Comparison of ENCODE assay signal across 8 cellular contexts in genomic region chr11:88886796-88887195, GRCh38.
DNase-seq lines count a peak whose midpoint lies in the region; ATAC-seq, FAIRE-seq and TF ChIP-seq lines count a peak whose summit lies in the region.

No MANE protein-coding gene starts in this region.

- H3K4me1 ChIP-seq in NT2/D1 (ENCODE audit: insufficient read depth, insufficient read length): no peaks in the 10 kb centered on the region
- H3K4me1 ChIP-seq in GM12878 (ENCODE audit: control insufficient read depth, insufficient read depth, low read length): no peaks in the 10 kb centered on the region
- H3K4me1 ChIP-seq in osteoblast (ENCODE audit: insufficient read depth, low read length): no peaks in the 10 kb centered on the region

- H3K4me3 ChIP-seq in NT2/D1 (ENCODE audit: insufficient read length, low read depth): no peak overlapping the region
- no peak overlapping the region for H3K4me3 ChIP-seq in GM12878
- H3K4me3 ChIP-seq in osteoblast (ENCODE audit: insufficient read depth, low read length): no peak overlapping the region

- H3K4me2 ChIP-seq in GM12878 (ENCODE audit: control insufficient read depth, insufficient read depth) (no peak overlapping the region), osteoblast (ENCODE audit: insufficient read depth, low read length) (no peak overlapping the region)

- H3K9ac ChIP-seq in NT2/D1 (ENCODE audit: insufficient read length, low read depth): no peak overlapping the region
- no peak overlapping the region for H3K9ac ChIP-seq in GM12878 (ENCODE audit: control insufficient read depth, insufficient read depth, low read length)

- H3K4me3 Mint-ChIP-seq in stimulated activated memory B cell treated with anti-CD40 and anti-IgM and Interleukin-4, amounts not matched to agents 10 μg/mL and 1 μg/mL and 100 μg/mL, for 72 hours: no peak overlapping the region

- H3K79me2 ChIP-seq in GM12878 (ENCODE audit: control insufficient read depth, insufficient read depth, low read length) (no peaks in the 10 kb centered on the region), osteoblast (ENCODE audit: insufficient read depth, low read length) (no peaks in the 10 kb centered on the region)

- WGBS in GM12878 (ENCODE audit: insufficient coverage, insufficient replicate concordance, low lambda C conversion rate, missing lambda C conversion rate): 13% methylated on average over 3 of the region's 3 CpGs

- H3K9me3 Mint-ChIP-seq in stimulated activated memory B cell treated with anti-CD40 and anti-IgM and Interleukin-4, amounts not matched to agents 10 μg/mL and 1 μg/mL and 100 μg/mL, for 72 hours: peaks cover 20% of the 10 kb centered on the region

- H3K4me1 Mint-ChIP-seq in stimulated activated memory B cell treated with anti-CD40 and anti-IgM and Interleukin-4, amounts not matched to agents 10 μg/mL and 1 μg/mL and 100 μg/mL, for 72 hours: no peaks in the 10 kb centered on the region

- intact Hi-C loops in GM12878 (cut with micrococcal nuclease; ENCODE audit: unreplicated experiment): loop anchor here (1.0 to 10.0 kb wide), 5 partner anchors 334 to 1162 kb away; no protein-coding TSS in a partner anchor

- H3K27ac ChIP-seq in GM12878 (ENCODE audit: control insufficient read depth, insufficient read depth) (no peak overlapping the region), osteoblast (ENCODE audit: low read depth, low read length) (no peak overlapping the region)

- no peak for FAIRE-seq in GM12878 (lab: Jason Lieb, UNC)

- in situ Hi-C loops in GM12878 (cut with MboI): loop anchor here (10.0 to 25.0 kb wide), 3 partner anchors 342 to 1524 kb away; no protein-coding TSS in a partner anchor

- no TSS peak for BruUV-seq in GM12878 (replicated peaks; lab: Mats Ljungman, UMichigan)

- ATAC-seq in HG02623 (IDR thresholded peaks at IDR 0.05; ENCODE audit: unreplicated experiment) (peak; percentile 48), GM12878 (peak; percentile 98)
- no peak for ATAC-seq in stimulated activated memory B cell treated with anti-CD40 and anti-IgM and Interleukin-4, amounts not matched to agents 10 μg/mL and 1 μg/mL and 100 μg/mL, for 72 hours

- RAD21 ChIA-PET in GM12878 (lab: Charles Lee; ENCODE audit: unreplicated experiment): interaction anchor here (0.6 to 2.2 kb wide), 7 partner anchors 12 to 1164 kb away, joined by 3 to 14 read pairs (median 3); no protein-coding TSS in a partner anchor

- TF ChIP-seq RAD21 in GM12878 (IDR thresholded peaks at IDR 0.05; ENCODE audit: insufficient read depth, low read depth, low read length): peak; percentile 80

- TF ChIP-seq EP300 in GM12878 (IDR thresholded peaks at IDR 0.05; ENCODE audit: borderline replicate concordance in 1 of 2, control insufficient read depth in 1 of 2, low read depth in 2 of 2, low read length in 2 of 2): no peak

- TF ChIP-seq POLR2A in GM12878 (IDR thresholded peaks at IDR 0.05; ENCODE audit: low read depth, low read length): no peak

- no peaks in the 10 kb centered on the region for H3K27me3 Mint-ChIP-seq in stimulated activated memory B cell treated with anti-CD40 and anti-IgM and Interleukin-4, amounts not matched to agents 10 μg/mL and 1 μg/mL and 100 μg/mL, for 72 hours

- peak; percentile 2 for DNase-seq in stimulated activated CD4-positive, alpha-beta T cell treated with anti-CD3 and anti-CD28 coated beads, Interleukin-1b, Interleukin-23, amount 100 ng/mL, for 48 hours
- DNase-seq in stimulated activated CD4-positive, alpha-beta T cell treated with anti-CD3 and anti-CD28 coated beads, Interleukin-4, amount 100 ng/mL, for 4 hours: no peak
- DNase-seq in NT2/D1 (ENCODE audit: low read depth, low spot score) (peak; percentile 52), GM12878 (ENCODE audit: low read depth, low spot score) (peak; percentile 11), osteoblast (ENCODE audit: insufficient read length, low spot score, missing footprints) (peak; percentile 0), SIG-M5 treated with dmso at 0.1 percent for 504 hours (lab: John Stamatoyannopoulos, UW; ENCODE audit: unreplicated experiment) (no peak)

- no peaks in the 10 kb centered on the region for H3K36me3 ChIP-seq in NT2/D1 (ENCODE audit: insufficient read depth, insufficient read length, low read length)
- no peaks in the 10 kb centered on the region for H3K36me3 ChIP-seq in GM12878 (ENCODE audit: control insufficient read depth in 2 of 2, insufficient read depth in 2 of 2, low read length in 1 of 2)
- no peaks in the 10 kb centered on the region for H3K36me3 ChIP-seq in osteoblast (ENCODE audit: insufficient read depth, low read length)

- no peaks in the 10 kb centered on the region for H4K20me1 ChIP-seq in GM12878 (ENCODE audit: control insufficient read depth, insufficient read depth)
- no peaks in the 10 kb centered on the region for H4K20me1 ChIP-seq in osteoblast (ENCODE audit: insufficient read depth, low read length)

- CTCF ChIA-PET in GM12878 (lab: Yijun Ruan, JAX): interaction anchor here (0.8 to 4.6 kb wide), 16 partner anchors 35 to 871 kb away, joined by 3 to 28 read pairs (median 4); no protein-coding TSS in a partner anchor

- POLR2A ChIA-PET in GM12878 (lab: Charles Lee): no interaction called here

- H3K27ac Mint-ChIP-seq in stimulated activated memory B cell treated with anti-CD40 and anti-IgM and Interleukin-4, amounts not matched to agents 10 μg/mL and 1 μg/mL and 100 μg/mL, for 72 hours: no peak overlapping the region

- no peaks in the 10 kb centered on the region for H3K27me3 ChIP-seq in NT2/D1 (ENCODE audit: insufficient read depth, insufficient read length)
- H3K27me3 ChIP-seq in GM12878 (replicated peaks in 1 of 2; ENCODE audit: control insufficient read depth in 2 of 2, insufficient read depth in 2 of 2, low read length in 1 of 2): no peaks in the 10 kb centered on the region
- H3K27me3 ChIP-seq in osteoblast (ENCODE audit: insufficient read depth, low read length): no peaks in the 10 kb centered on the region

- TF ChIP-seq CTCF in GM12878 (IDR thresholded peaks at IDR 0.05 in 2 of 3, conservative IDR thresholded peaks at IDR 0.05 in 1 of 3; ENCODE audit: control insufficient read depth in 2 of 3, extremely low read depth in 1 of 3, insufficient read depth in 1 of 3, low read depth in 3 of 3, low read length in 3 of 3): peak; percentile 62 to 64 (median 62); a peak in 5 of 6 replicates
- peak; percentile 47 for TF ChIP-seq CTCF in osteoblast (IDR thresholded peaks at IDR 0.05; ENCODE audit: extremely low read depth, low read depth, low read length)

- SMC1A ChIA-PET in GM12878 (lab: Charles Lee; ENCODE audit: uncharacterized antibody, unreplicated experiment): interaction anchor here (0.6 to 1.9 kb wide), 4 partner anchors 337 to 870 kb away, joined by 3 to 8 read pairs (median 4); no protein-coding TSS in a partner anchor

- H3K9me3 ChIP-seq in NT2/D1 (ENCODE audit: insufficient read depth, low read length) (peaks cover 5% of the 10 kb centered on the region; the same call in 1 of the 2 replicates), GM12878 (replicated peaks; ENCODE audit: control insufficient read depth, insufficient read depth, low read length) (no peaks in the 10 kb centered on the region), osteoblast (ENCODE audit: low read depth, low read length) (no peaks in the 10 kb centered on the region)

- H2AFZ ChIP-seq in GM12878 (ENCODE audit: control insufficient read depth, low read depth, low read length) (no peak overlapping the region), osteoblast (ENCODE audit: low read length) (no peak overlapping the region)

- no peaks in the 10 kb centered on the region for H3K36me3 Mint-ChIP-seq in stimulated activated memory B cell treated with anti-CD40 and anti-IgM and Interleukin-4, amounts not matched to agents 10 μg/mL and 1 μg/mL and 100 μg/mL, for 72 hours

TF ChIP-seq in GM12878, 131 proteins besides CTCF, POLR2A, EP300 and RAD21:
- TF ChIP-seq, protein P1, sequence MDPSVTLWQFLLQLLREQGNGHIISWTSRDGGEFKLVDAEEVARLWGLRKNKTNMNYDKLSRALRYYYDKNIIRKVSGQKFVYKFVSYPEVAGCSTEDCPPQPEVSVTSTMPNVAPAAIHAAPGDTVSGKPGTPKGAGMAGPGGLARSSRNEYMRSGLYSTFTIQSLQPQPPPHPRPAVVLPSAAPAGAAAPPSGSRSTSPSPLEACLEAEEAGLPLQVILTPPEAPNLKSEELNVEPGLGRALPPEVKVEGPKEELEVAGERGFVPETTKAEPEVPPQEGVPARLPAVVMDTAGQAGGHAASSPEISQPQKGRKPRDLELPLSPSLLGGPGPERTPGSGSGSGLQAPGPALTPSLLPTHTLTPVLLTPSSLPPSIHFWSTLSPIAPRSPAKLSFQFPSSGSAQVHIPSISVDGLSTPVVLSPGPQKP (IDR thresholded peaks at IDR 0.05; ENCODE audit: low read depth, low read length): no peak
- TF ChIP-seq, protein P2, sequence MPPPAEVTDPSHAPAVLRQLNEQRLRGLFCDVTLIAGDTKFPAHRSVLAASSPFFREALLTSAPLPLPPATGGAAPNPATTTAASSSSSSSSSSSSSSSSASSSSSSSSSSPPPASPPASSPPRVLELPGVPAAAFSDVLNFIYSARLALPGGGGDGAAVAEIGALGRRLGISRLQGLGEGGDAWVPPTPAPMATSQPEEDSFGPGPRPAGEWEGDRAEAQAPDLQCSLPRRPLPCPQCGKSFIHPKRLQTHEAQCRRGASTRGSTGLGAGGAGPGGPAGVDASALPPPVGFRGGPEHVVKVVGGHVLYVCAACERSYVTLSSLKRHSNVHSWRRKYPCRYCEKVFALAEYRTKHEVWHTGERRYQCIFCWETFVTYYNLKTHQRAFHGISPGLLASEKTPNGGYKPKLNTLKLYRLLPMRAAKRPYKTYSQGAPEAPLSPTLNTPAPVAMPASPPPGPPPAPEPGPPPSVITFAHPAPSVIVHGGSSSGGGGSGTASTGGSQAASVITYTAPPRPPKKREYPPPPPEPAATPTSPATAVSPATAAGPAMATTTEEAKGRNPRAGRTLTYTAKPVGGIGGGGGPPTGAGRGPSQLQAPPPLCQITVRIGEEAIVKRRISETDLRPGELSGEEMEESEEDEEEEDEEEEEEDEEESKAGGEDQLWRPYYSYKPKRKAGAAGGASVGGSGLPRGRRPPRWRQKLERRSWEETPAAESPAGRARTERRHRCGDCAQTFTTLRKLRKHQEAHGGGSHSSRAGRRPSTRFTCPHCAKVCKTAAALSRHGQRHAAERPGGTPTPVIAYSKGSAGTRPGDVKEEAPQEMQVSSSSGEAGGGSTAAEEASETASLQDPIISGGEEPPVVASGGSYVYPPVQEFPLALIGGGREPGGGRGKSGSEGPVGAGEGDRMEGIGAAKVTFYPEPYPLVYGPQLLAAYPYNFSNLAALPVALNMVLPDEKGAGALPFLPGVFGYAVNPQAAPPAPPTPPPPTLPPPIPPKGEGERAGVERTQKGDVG (CRISPR knock-in tag; IDR thresholded peaks at IDR 0.05): no peak
- TF ChIP-seq CEBPB (IDR thresholded peaks at IDR 0.05; ENCODE audit: borderline replicate concordance in 1 of 2, low read depth in 2 of 2, low read length in 2 of 2): no peak
- TF ChIP-seq NR2F1 (conservative IDR thresholded peaks at IDR 0.05): no peak
- 0 out of 2 replicates have a peak, but pooled peaks have one; percentile 24 for TF ChIP-seq IRF4 (IDR thresholded peaks at IDR 0.05; ENCODE audit: low read depth, low read length)
- TF ChIP-seq SMC3 (IDR thresholded peaks at IDR 0.05; ENCODE audit: borderline replicate concordance, low read length): peak; percentile 45; the same call in 1 of the 2 replicates

Comparison
In these comparisons a context has a peak if more than half of its experiments do, and no peak if none do; other contexts are left out.
1. DNase-seq: peak in stimulated activated CD4-positive, alpha-beta T cell treated with anti-CD3 and anti-CD28 coated beads, Interleukin-1b, Interleukin-23, amount 100 ng/mL, for 48 hours (single experiment), NT2/D1 (single experiment), GM12878 (single experiment) and osteoblast (single experiment); none in stimulated activated CD4-positive, alpha-beta T cell treated with anti-CD3 and anti-CD28 coated beads, Interleukin-4, amount 100 ng/mL, for 4 hours (0 of 2) and SIG-M5 treated with dmso at 0.1 percent for 504 hours (single experiment).